ENCODE assay signal across 22 cellular contexts in genomic region chr1:160553778-160554177, GRCh38. TPM values are rescaled to one million over a fixed set of nuclear protein-coding genes. Genes with fewer than 3 reads are reported as not detected.
"Had no signal": no experiment of that assay in that cellular context is flagged by ENCODE, and none has a peak within 500 bp of the region (broad histone marks: within the 10 kb centered on the region; RNA-seq: fewer than 3 reads in every experiment).

No MANE protein-coding gene starts in this region.

- H3K4me1 ChIP-seq: esophagus muscularis mucosa, tibial nerve had no signal

- DNase-seq: activated CD4-positive, alpha-beta T cell treated with anti-CD3 and anti-CD28 coated beads, Interleukin-2, amount 10 ng/mL, durations not matched to agents 24 days and 14 days; activated CD4-positive, CD25-positive, alpha-beta regulatory T cell; activated effector memory CD4-positive, alpha-beta T cell treated with Interleukin-2 at 50 U/mL for 16 hours; activated naive CD4-positive, alpha-beta T cell treated with anti-CD3 and anti-CD28 coated beads, Interleukin-2, amount 50 U/mL, for 16 hours; activated T-cell treated with anti-CD3 and anti-CD28 coated beads, Interleukin-2, amount 50 U/mL, for 1 hour; amygdala; body of pancreas; retina; stimulated activated CD4-positive, alpha-beta T cell treated with anti-CD3 and anti-CD28 coated beads, Interleukin-2, amount 100 ng/mL, for 48 hours; stimulated activated naive CD4-positive, alpha-beta T cell treated with Interleukin-2 at 50 U/mL for 16 hours; substantia nigra had no signal

- H3K4me2 ChIP-seq: hepatocyte had no signal

- H3K9me3 Mint-ChIP-seq: activated CD4-positive, alpha-beta T cell treated with anti-CD3 and anti-CD28 coated beads, Interleukin-2, amount 10 ng/mL, durations not matched to agents 24 days and 14 days had no signal

- H3K27me3 ChIP-seq: body of pancreas, esophagus muscularis mucosa, hepatocyte, neutrophil, tibial nerve had no signal

- H3K27ac Mint-ChIP-seq: activated CD4-positive, alpha-beta T cell treated with anti-CD3 and anti-CD28 coated beads, Interleukin-2, amount 10 ng/mL, durations not matched to agents 24 days and 14 days; T-helper 1 cell treated with Interleukin-12 subunit alpha and Interleukin-12 subunit beta and Interleukin-4 antibody, amounts not matched to agents 30 μg/mL and 1 μg/mL, for 36 hours had no signal

- H3K27me3 Mint-ChIP-seq: activated CD4-positive, alpha-beta T cell treated with anti-CD3 and anti-CD28 coated beads, Interleukin-2, amount 10 ng/mL, durations not matched to agents 24 days and 14 days had no signal

- H3K36me3 ChIP-seq: esophagus muscularis mucosa, neutrophil, tibial nerve had no signal

- H3K27ac ChIP-seq: body of pancreas, coronary artery, esophagus muscularis mucosa, hepatocyte, neutrophil, tibial nerve had no signal

- H3K4me3 ChIP-seq: body of pancreas, coronary artery, esophagus muscularis mucosa, hepatocyte, tibial nerve had no signal

- H3K4me3 Mint-ChIP-seq: activated CD4-positive, alpha-beta T cell treated with anti-CD3 and anti-CD28 coated beads, Interleukin-2, amount 10 ng/mL, durations not matched to agents 24 days and 14 days; T-helper 1 cell treated with Interleukin-12 subunit alpha and Interleukin-12 subunit beta and Interleukin-4 antibody, amounts not matched to agents 30 μg/mL and 1 μg/mL, for 36 hours had no signal

- H3K9me3 ChIP-seq: body of pancreas, esophagus muscularis mucosa, neutrophil, tibial nerve had no signal

- ATAC-seq: body of pancreas, left lobe of liver had no signal

RNA-seq across cellular contexts. Expression of gene CD84, which starts 25.5 kb away (rescaled TPM):
- total RNA-seq: fibroblast of villous mesenchyme, glomerular endothelial cell, lung microvascular endothelial cell had no signal
- polyA plus RNA-seq: keratinocyte had no signal

RNA-seq across cellular contexts. Expression of gene SLAMF6, which starts 30.7 kb away (rescaled TPM):
- total RNA-seq: fibroblast of villous mesenchyme, glomerular endothelial cell, hepatocyte, lung microvascular endothelial cell had no signal
- polyA plus RNA-seq: hepatocyte, keratinocyte had no signal
